11 cellular contexts compared by ENCODE assay signal in genomic region chr15:45372032-45372995, GRCh38. TPM values are rescaled to one million over a fixed set of nuclear protein-coding genes. Genes with fewer than 3 reads are reported as not detected.
A peak's percentile ranks its signal among the peaks of the same experiment; 100 is the strongest.
DNase-seq lines count a peak whose midpoint lies in the region; ATAC-seq and TF ChIP-seq lines count a peak whose summit lies in the region.
"Had no signal": no experiment of that assay in that cellular context is flagged by ENCODE, and none has a peak within 500 bp of the region (broad histone marks: within the 10 kb centered on the region; RNA-seq: fewer than 3 reads in every experiment).

No MANE protein-coding gene starts in this region.

- H3K27me3 ChIP-seq in sigmoid colon: no peaks in the 10 kb centered on the region

- H3K4me1 ChIP-seq in sigmoid colon: peaks cover 0 to 66% (median 50%) of the 10 kb centered on the region in 4 donors

- no peaks in the 10 kb centered on the region for H3K9me3 ChIP-seq in sigmoid colon
- H3K9me3 ChIP-seq: thoracic aorta had no signal

- intact Hi-C loops in head of caudate nucleus (cut with DNase I): no loop called here
- intact Hi-C loops in sigmoid colon (cut with DNase I): loop anchor here (10.0 kb wide), 1 partner anchor 838 kb away; the partner anchor contains the start of gene EIF3J

- TF ChIP-seq CTCF in sigmoid colon (IDR thresholded peaks at IDR 0.05): peak in 1 of 4 experiments; percentile 11

- peaks cover 5 to 36% (median 6%) of the 10 kb centered on the region in 4 donors for H3K36me3 ChIP-seq in sigmoid colon
- H3K36me3 ChIP-seq: WERI-Rb-1 had no signal

- peak overlapping the region in 3 of 4 donors; percentile 21 to 38 (median 22) for H3K27ac ChIP-seq in sigmoid colon
- H3K27ac ChIP-seq: thoracic aorta, WERI-Rb-1 had no signal

- DNase-seq in HT-29 (ENCODE audit: low spot score): peak; percentile 30
- DNase-seq in SW480 (ENCODE audit: low spot score): peak; percentile 10
- DNase-seq in head of caudate nucleus: peak in 31 of 42 donors; percentile 17 to 90 (median 74)
- no peak for DNase-seq in sigmoid colon
- DNase-seq: aorta, RPMI8226, WERI-Rb-1 had no signal

- no peak overlapping the region for H3K4me3 ChIP-seq in sigmoid colon
- H3K4me3 ChIP-seq: thoracic aorta had no signal

- 25 to 63% methylated on average over 7 of the region's 7 CpGs for WGBS in sigmoid colon, 2 donors

- TF ChIP-seq POLR2A in sigmoid colon (IDR thresholded peaks at IDR 0.05): no peak

- ATAC-seq in GM21723 (IDR thresholded peaks at IDR 0.05; ENCODE audit: unreplicated experiment) (no peak), HG02970 (IDR thresholded peaks at IDR 0.05; ENCODE audit: low FRiP score, unreplicated experiment) (no peak), GM21447 (IDR thresholded peaks at IDR 0.05; ENCODE audit: unreplicated experiment) (no peak)

- no peak for TF ChIP-seq EP300 in sigmoid colon (IDR thresholded peaks at IDR 0.05)

RNA-seq across cellular contexts. Expression of gene GATM, which starts 6.0 kb away (rescaled TPM):
- 0.53 and 0.76 TPM in 2 replicates for total RNA-seq in HT-29 (2014; rRNA removed; shearing (Covaris generic))
- 10 to 100 TPM; 38.4 to 51.4 (median 42.0) TPM for total RNA-seq in sigmoid colon
- 10 to 100 TPM; 10.2 to 12.0 (median 10.3) TPM for polyA plus RNA-seq in sigmoid colon

Comparison
In these comparisons a context has a peak if more than half of its experiments do, and no peak if none do; other contexts are left out.
1. RNA of gene GATM, which starts 6.0 kb away (total RNA-seq): 38.4 to 51.4 TPM in sigmoid colon; 0.53 to 0.76 TPM in HT-29; every median in the first group is over 10 times any median in the second.